ENCODE assay signal across 8 cellular contexts in the genomic region with DNA sequence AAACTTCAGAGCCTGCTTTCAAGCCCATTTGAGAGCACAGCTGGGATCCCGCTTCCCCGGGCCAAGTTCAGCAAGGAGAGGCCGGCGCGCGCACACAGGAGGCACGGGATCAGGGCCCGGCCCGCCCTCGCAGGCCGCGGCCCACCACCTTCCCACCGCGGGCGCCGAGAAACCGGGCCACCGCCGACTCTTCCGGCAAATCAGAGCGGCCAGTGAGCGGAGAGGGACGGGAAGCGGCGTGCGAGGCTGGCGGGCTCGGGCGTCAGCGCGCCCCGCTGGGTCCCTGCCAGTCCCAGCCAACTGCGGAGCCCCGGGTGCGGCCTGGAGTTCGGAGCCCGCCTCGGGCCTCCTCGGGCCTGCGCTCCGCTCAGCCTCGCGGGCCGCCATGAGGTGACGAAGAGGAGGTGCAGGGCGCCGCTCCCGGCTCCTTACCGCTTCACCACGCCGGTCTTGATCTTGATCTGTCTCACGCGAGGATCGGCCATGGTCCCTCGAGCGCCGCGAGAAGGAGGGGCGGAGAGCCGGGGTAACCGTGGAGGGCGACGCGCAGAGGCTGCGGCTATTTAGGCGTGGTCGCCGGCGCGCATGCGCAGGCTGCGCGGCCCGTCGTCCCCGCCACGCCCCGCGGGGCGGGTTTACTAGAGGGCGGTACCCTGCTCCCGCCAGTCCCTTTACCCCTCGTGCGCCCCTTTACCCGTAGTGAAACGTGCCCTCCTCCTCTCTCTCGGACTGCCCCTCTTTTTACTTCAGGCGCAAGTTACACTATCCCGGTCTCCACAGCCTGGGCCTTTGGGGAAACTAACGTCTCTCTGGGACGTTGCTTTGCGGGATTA. TPM values are rescaled to one million over a fixed set of nuclear protein-coding genes. Genes with fewer than 3 reads are reported as not detected.
DNase-seq lines count a peak whose midpoint lies in the region; ATAC-seq and TF ChIP-seq lines count a peak whose summit lies in the region.

A gene with protein sequence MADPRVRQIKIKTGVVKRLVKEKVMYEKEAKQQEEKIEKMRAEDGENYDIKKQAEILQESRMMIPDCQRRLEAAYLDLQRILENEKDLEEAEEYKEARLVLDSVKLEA (minus strand): TSS at position 567 of the 833 bp plus-strand sequence. CDS start 82 bp downstream, at position 485.

- H2AFZ ChIP-seq in KMS-11 (ENCODE audit: low read depth) = peak within 1 kb of the TSS; percentile 92

- WGBS in esophagus muscularis mucosa = 0% methylated on average over 6 of the region's 92 CpGs

- peak within 1 kb of the TSS; percentile 100 for H3K9ac ChIP-seq in KMS-11

- peak within 1 kb of the TSS; percentile 75 for H3K4me2 ChIP-seq in KMS-11

- H3K36me3 ChIP-seq in KMS-11 (ENCODE audit: insufficient read depth) (no peaks in the 10 kb centered on the region; the same call in 1 of the 2 replicates), Peyer's patch (no peaks in the 10 kb centered on the region), esophagus muscularis mucosa (peaks cover 0 to under 1% (median 0%) of the 10 kb centered on the region in 4 donors)

- H3K9me3 ChIP-seq in Peyer's patch (no peaks in the 10 kb centered on the region), esophagus muscularis mucosa (no peaks in the 10 kb centered on the region)

- intact Hi-C loops in esophagus muscularis mucosa (cut with DNase I) = loop anchor here (5.0 to 10.0 kb wide), 2 partner anchors 76 to 131 kb away; no protein-coding TSS in a partner anchor

- peak; percentile 95 for DNase-seq in Daoy (ENCODE audit: low read depth)
- peak; percentile 83 to 94 (median 92) for DNase-seq in Peyer's patch
- peak; percentile 90 to 95 for DNase-seq in activated T-cell treated with anti-CD3 and anti-CD28 coated beads, Interleukin-2, amount 50 U/mL, for 48 hours
- DNase-seq in esophagus muscularis mucosa (ENCODE audit: extremely low spot score) = peak; percentile 93
- peak; percentile 92 for DNase-seq in myocyte (ENCODE audit: low read depth)
- DNase-seq in stimulated activated CD8-positive, alpha-beta memory T cell treated with anti-CD3 and anti-CD28 coated beads, Interleukin-7, amount 100 ng/mL, for 48 hours (ENCODE audit: extremely low read depth in 1 of 2, low read depth in 1 of 2) = peak; percentile 76 to 83

- TF ChIP-seq CTCF in KMS-11 (conservative IDR thresholded peaks at IDR 0.05; ENCODE audit: low read depth, low read length) = no peak
- peak in 4 of 6 experiments; percentile 19 to 51 (median 43) for TF ChIP-seq CTCF in Peyer's patch (IDR thresholded peaks at IDR 0.05)
- peak in 1 of 3 experiments; percentile 34 for TF ChIP-seq CTCF in esophagus muscularis mucosa (IDR thresholded peaks at IDR 0.05)

- H3K4me1 ChIP-seq in KMS-11 (ENCODE audit: low read depth, poor library complexity, severe bottlenecking) (peaks cover 43% of the 10 kb centered on the region), Peyer's patch (peaks cover 0 to 39% (median 7%) of the 10 kb centered on the region in 4 donors), esophagus muscularis mucosa (peaks cover 33 to 49% (median 48%) of the 10 kb centered on the region in 4 donors)

- TF ChIP-seq POLR2A in Peyer's patch (IDR thresholded peaks at IDR 0.05) = peak; percentile 65 to 83
- peak; percentile 65 for TF ChIP-seq POLR2A in esophagus muscularis mucosa (IDR thresholded peaks at IDR 0.05; ENCODE audit: low read depth)

- H3K79me2 ChIP-seq in KMS-11 (ENCODE audit: insufficient read depth, low read depth) = peaks cover 49% of the 10 kb centered on the region

- H3K4me3 ChIP-seq in KMS-11 (IDR thresholded peaks at IDR 0.05; ENCODE audit: insufficient read depth, low read depth, low read length) = no peak within 1 kb of the TSS
- peak within 1 kb of the TSS; percentile 61 to 80 (median 70) for H3K4me3 ChIP-seq in Peyer's patch
- peak within 1 kb of the TSS; percentile 68 to 85 (median 80) for H3K4me3 ChIP-seq in esophagus muscularis mucosa

- peaks cover 13% of the 10 kb centered on the region; the same call in 1 of the 2 replicates for H4K20me1 ChIP-seq in KMS-11 (ENCODE audit: insufficient read depth)

- H3K27ac ChIP-seq in KMS-11 (peak within 1 kb of the TSS; percentile 98), Peyer's patch (peak within 1 kb of the TSS; percentile 93 to 98 (median 94)), esophagus muscularis mucosa (replicated peaks in 1 of 4) (peak within 1 kb of the TSS; percentile 93 to 96 (median 96))

- no peaks in the 10 kb centered on the region for H3K27me3 ChIP-seq in KMS-11 (ENCODE audit: insufficient read depth, low read depth)
- H3K27me3 ChIP-seq in Peyer's patch = no peaks in the 10 kb centered on the region
- H3K27me3 ChIP-seq in esophagus muscularis mucosa = no peaks in the 10 kb centered on the region

- ATAC-seq in GM21786 (IDR thresholded peaks at IDR 0.05; ENCODE audit: unreplicated experiment) = peak; percentile 93

- no peak for TF ChIP-seq EP300 in esophagus muscularis mucosa (IDR thresholded peaks at IDR 0.05)

RNA-seq across cellular contexts. Expression of the gene that starts here (rescaled TPM):
- total RNA-seq in Daoy (2014; rRNA removed; shearing (Covaris generic)) = 157 and 261 TPM in 2 replicates
- 100 to 1,000 TPM in 1 of 4 donors, 10 to 100 TPM in 3; 44.7 to 178 (median 70.5) TPM for total RNA-seq in Peyer's patch
- total RNA-seq in esophagus muscularis mucosa = 100 to 1,000 TPM; 128 to 152 (median 146) TPM
- total RNA-seq in myocyte = 164 and 199 TPM in 2 replicates
- 257 TPM for polyA plus RNA-seq in myocyte (2012)
